In the genomic region with DNA sequence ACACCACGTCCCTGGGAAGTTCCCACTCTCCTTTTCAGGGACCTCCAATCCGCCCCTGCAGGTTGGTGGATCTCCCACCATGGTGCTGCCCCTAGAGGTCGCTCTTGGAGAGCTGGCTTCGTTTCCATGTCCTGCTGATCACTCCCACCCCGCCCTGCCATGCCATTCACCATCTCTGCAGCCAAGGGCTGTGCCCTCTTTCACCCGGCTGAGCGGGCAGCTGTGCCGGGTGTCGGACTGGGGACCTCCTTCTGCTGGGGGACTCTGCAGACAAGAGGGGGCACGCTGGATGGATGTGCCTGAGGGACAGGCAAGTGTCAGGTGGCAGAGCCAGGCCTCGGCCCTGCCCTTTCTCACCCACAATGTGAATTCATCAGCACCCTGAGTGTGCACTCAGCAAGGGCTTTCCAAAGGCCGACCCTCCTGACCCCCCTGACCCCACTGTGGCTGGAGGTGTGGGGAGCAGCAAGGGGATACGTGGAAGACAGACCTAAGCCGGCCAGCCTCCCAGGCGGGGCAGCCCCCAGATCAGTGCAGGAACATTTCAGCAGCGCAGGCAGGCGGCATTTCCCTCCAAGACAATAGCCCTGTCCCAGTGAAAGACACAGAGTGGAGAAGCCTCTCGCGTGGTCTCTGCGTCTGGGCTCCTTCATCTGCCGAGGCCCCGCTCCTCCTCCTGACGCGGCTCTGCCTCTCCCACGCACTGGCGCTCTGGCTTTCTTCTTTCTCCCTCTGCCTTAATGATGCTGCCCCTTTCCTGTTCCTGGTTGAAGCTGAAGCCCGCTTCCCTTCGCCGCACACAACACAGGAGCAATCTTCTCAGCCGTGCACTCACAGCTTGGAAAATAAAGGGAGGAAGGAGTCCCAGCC, we compare ENCODE assay signal across 1 cellular context.
A peak's percentile ranks its signal among the peaks of the same experiment; 100 is the strongest.
TF ChIP-seq lines count a peak whose summit lies in the region.

No MANE protein-coding gene starts in this region.

TF ChIP-seq in HepG2, 621 proteins besides CTCF, POLR2A, EP300 and RAD21:
- TF ChIP-seq STAG1 (CRISPR knock-in tag; IDR thresholded peaks at IDR 0.05) = peak; percentile 49
- TF ChIP-seq ZNF713 (CRISPR knock-in tag; IDR thresholded peaks at IDR 0.05) = no peak
TF ChIP-seq in HepG2: peak in this region for 1.
